Comparison of ENCODE assay signal across 8 cellular contexts in genomic region chr16:678858-679807, GRCh38. TPM values are rescaled to one million over a fixed set of nuclear protein-coding genes. Genes with fewer than 3 reads are reported as not detected.
DNase-seq lines count a peak whose midpoint lies in the region; ATAC-seq, FAIRE-seq and TF ChIP-seq lines count a peak whose summit lies in the region.

No MANE protein-coding gene starts in this region.

- H3K27me3 ChIP-seq in DOHH2 (ENCODE audit: control insufficient read depth, low read length) (peaks cover 3% of the 10 kb centered on the region; the same call in 1 of the 2 replicates), HUES6 (ENCODE audit: control insufficient read depth, insufficient read depth, low read length) (no peaks in the 10 kb centered on the region), K562 (ENCODE audit: control insufficient read depth in 2 of 2, insufficient read depth in 2 of 2, low read length in 2 of 2) (no peaks in the 10 kb centered on the region), iPS-18a (ENCODE audit: control insufficient read depth, insufficient read depth, low read length) (no peaks in the 10 kb centered on the region), gastrocnemius medialis (no peaks in the 10 kb centered on the region)

- H3K9me1 ChIP-seq in K562 (ENCODE audit: control insufficient read depth, insufficient read depth, low read length): peaks cover 11% of the 10 kb centered on the region

- no peak for TF ChIP-seq EP300 in K562 (IDR thresholded peaks at IDR 0.05; ENCODE audit: low read length)

- peak overlapping the region; percentile 49 for H3K9ac ChIP-seq in HUES6 (ENCODE audit: low read length)
- peak overlapping the region; percentile 84 to 93 for H3K9ac ChIP-seq in K562 (ENCODE audit: insufficient read depth in 1 of 2, low read depth in 2 of 2, low read length in 2 of 2)
- H3K9ac ChIP-seq in iPS-18a (ENCODE audit: low read length): no peak overlapping the region

- H3K4me1 ChIP-seq in DOHH2 (ENCODE audit: control insufficient read depth, low read length) (peaks cover 45% of the 10 kb centered on the region), HUES6 (ENCODE audit: control insufficient read depth, insufficient read depth, low read length) (peaks cover 49% of the 10 kb centered on the region), K562 (replicated peaks in 1 of 2; ENCODE audit: control insufficient read depth in 2 of 2, insufficient read depth in 2 of 2, low read length in 2 of 2) (peaks cover 45 to 98% of the 10 kb centered on the region in 2 experiments), iPS-18a (ENCODE audit: control insufficient read depth, low read depth, low read length) (peaks cover 9% of the 10 kb centered on the region), gastrocnemius medialis (peaks cover 24 to 40% of the 10 kb centered on the region in 2 donors)

- TF ChIP-seq POLR2A in K562 (conservative IDR thresholded peaks at IDR 0.05) (peak; percentile 83), gastrocnemius medialis (IDR thresholded peaks at IDR 0.05) (no peak)

- peaks cover 21% of the 10 kb centered on the region for H4K20me1 ChIP-seq in DOHH2 (ENCODE audit: control insufficient read depth, insufficient read depth, low read depth, low read length)
- H4K20me1 ChIP-seq in K562 (replicated peaks; ENCODE audit: control insufficient read depth, insufficient read depth, low read length): peaks cover 21% of the 10 kb centered on the region

- ATAC-seq in K562 (peak; percentile 58), gastrocnemius medialis (peak; percentile 14 to 21), HG02970 (IDR thresholded peaks at IDR 0.05; ENCODE audit: low FRiP score, unreplicated experiment) (no peak)

- H3K9me3 ChIP-seq in DOHH2 (ENCODE audit: control insufficient read depth, insufficient read depth, low read length) (no peaks in the 10 kb centered on the region), HUES6 (ENCODE audit: control insufficient read depth, insufficient read depth, low read depth, low read length) (no peaks in the 10 kb centered on the region), K562 (replicated peaks; ENCODE audit: control insufficient read depth, insufficient read depth, low read depth, low read length) (no peaks in the 10 kb centered on the region), iPS-18a (ENCODE audit: control insufficient read depth, low read depth, low read length) (no peaks in the 10 kb centered on the region), gastrocnemius medialis (no peaks in the 10 kb centered on the region)

- H3K9me2 ChIP-seq in DOHH2 (replicated peaks; ENCODE audit: control insufficient read depth, low read length): no peaks in the 10 kb centered on the region

- no peak for TF ChIP-seq CTCF in DOHH2 (IDR thresholded peaks at IDR 0.05; ENCODE audit: low read depth, low read length, poor library complexity, severe bottlenecking)
- 0 out of 6 replicates have a peak, but pooled peaks of 1 of the 3 experiments have one; percentile 1 for TF ChIP-seq CTCF in K562 (IDR thresholded peaks at IDR 0.05 in 2 of 3, conservative IDR thresholded peaks at IDR 0.05 in 1 of 3; ENCODE audit: insufficient read depth in 2 of 3, low read depth in 1 of 3, low read length in 3 of 3)
- no peak for TF ChIP-seq CTCF in gastrocnemius medialis (IDR thresholded peaks at IDR 0.05 in 4 of 5, conservative IDR thresholded peaks at IDR 0.05 in 1 of 5)

- FAIRE-seq in K562 (lab: Jason Lieb, UNC): peak; percentile 62

- peak; percentile 54 to 72 for DNase-seq in SHP77 (lab: John Stamatoyannopoulos, UW)
- peak; percentile 75 to 88 (median 82) for DNase-seq in K562 (ENCODE audit: extremely low read depth in 1 of 4, low spot score in 3 of 4)
- DNase-seq in gastrocnemius medialis: peak; percentile 34 to 66
- DNase-seq in A172 (ENCODE audit: low spot score): no peak

- POLR2A ChIA-PET in K562 (lab: Yijun Ruan, JAX): interaction anchor here (0.6 to 1.5 kb wide), 6 partner anchors 10 to 386 kb away, joined by 3 to 4 read pairs (median 3); no protein-coding TSS in a partner anchor

- intact Hi-C loops in K562 (cut with micrococcal nuclease) (loop anchor here (5.0 kb wide), 1 partner anchor 42 kb away; the partner anchor contains the start of gene METTL26), gastrocnemius medialis (cut with DNase I; ENCODE audit: low total_unique reads) (no loop called here)

- H3K4me2 ChIP-seq in DOHH2 (ENCODE audit: low read length) (peak overlapping the region; percentile 88), K562 (ENCODE audit: insufficient read depth, low read length) (peak overlapping the region; percentile 98)

- WGBS in K562 (ENCODE audit: insufficient coverage, low coverage, missing lambda C conversion rate): 10% methylated on average over 38 of the region's 51 CpGs

- H3K4me3 ChIP-seq in DOHH2 (ENCODE audit: low read length): peak overlapping the region; percentile 74
- H3K4me3 ChIP-seq in HUES6 (ENCODE audit: low read depth, low read length): peak overlapping the region; percentile 84
- H3K4me3 ChIP-seq in K562: peak overlapping the region; percentile 64
- H3K4me3 ChIP-seq in iPS-18a (ENCODE audit: low read length): peak overlapping the region; percentile 48
- H3K4me3 ChIP-seq in gastrocnemius medialis: peak overlapping the region; percentile 51 to 82 (median 70)

- H3K27ac ChIP-seq in DOHH2 (ENCODE audit: low read depth, low read length) (peak overlapping the region; percentile 44), HUES6 (ENCODE audit: low read depth, low read length) (no peak overlapping the region), K562 (ENCODE audit: extremely low read depth, low read depth, low read length) (peak overlapping the region; percentile 82), iPS-18a (ENCODE audit: low read length) (no peak overlapping the region), gastrocnemius medialis (peak overlapping the region; percentile 89 to 100 (median 98))

- peak overlapping the region; percentile 92 for H2AFZ ChIP-seq in K562 (ENCODE audit: low read depth, low read length)

- TF ChIP-seq RAD21 in K562 (CRISPR knock-in tag; conservative IDR thresholded peaks at IDR 0.05 in 1 of 2, IDR thresholded peaks at IDR 0.05 in 1 of 2): no peak

- no TSS peak for BruUV-seq in K562 (replicated peaks; lab: Mats Ljungman, UMichigan)

- in situ Hi-C loops in K562 (cut with MboI) (loop anchor here (10.0 kb wide), 1 partner anchor 284 kb away; the partner anchor contains the start of gene NME4), gastrocnemius medialis (cut with MboI; ENCODE audit: low sequenced_read_pairs in 4 of 4) (no loop called here)

- H3K36me3 ChIP-seq in DOHH2 (ENCODE audit: control insufficient read depth, low read length) (peaks cover 34% of the 10 kb centered on the region), HUES6 (ENCODE audit: control insufficient read depth, insufficient read depth, low read length) (peaks cover 24% of the 10 kb centered on the region), K562 (ENCODE audit: control insufficient read depth, insufficient read depth, low read length) (peaks cover 39% of the 10 kb centered on the region), iPS-18a (ENCODE audit: control insufficient read depth, low read depth, low read length) (peaks cover 15% of the 10 kb centered on the region), gastrocnemius medialis (peaks cover 0 to 21% of the 10 kb centered on the region in 2 donors)

- H3K79me2 ChIP-seq in DOHH2 (ENCODE audit: control insufficient read depth, low read length) (peaks cover 36% of the 10 kb centered on the region), K562 (ENCODE audit: control insufficient read depth, insufficient read depth, low read length) (peaks cover 45% of the 10 kb centered on the region)

- H3F3A ChIP-seq in DOHH2 (ENCODE audit: control insufficient read depth, insufficient read depth): no peaks in the 10 kb centered on the region; the same call in 1 of the 2 replicates

- CTCF ChIA-PET in K562 (lab: Yijun Ruan, JAX; ENCODE audit: low intra/inter-chr PET ratio): no interaction called here

RNA-seq across cellular contexts. Expression of gene STUB1, which starts 1.1 kb away (rescaled TPM):
- 38.7 and 156 TPM in 2 replicates for total RNA-seq in K562 (2011; cell fraction: chromatin; rRNA removed; ENCODE audit: low replicate concordance)
- 192 and 203 TPM in 2 replicates for total RNA-seq in K562 (2011; cell fraction: nucleolus; rRNA removed)
- total RNA-seq in K562 (2011; cell fraction: nucleoplasm; rRNA removed): 62.0 and 88.9 TPM in 2 replicates
- total RNA-seq in K562 (2014; rRNA removed) (251 and 276 TPM in 2 replicates), K562 (2014; rRNA removed; fragmentation: Illumina TruSeq; extraction: Trizol) (65.4 and 88.2 TPM in 2 replicates), K562 (2015; rRNA removed; fragmentation: Illumina TruSeq; extraction: Trizol) (147 and 168 TPM in 2 replicates), K562 (2021) (191 and 213 TPM in 2 replicates), gastrocnemius medialis (100 to 1,000 TPM; 144 to 229 (median 204) TPM)
- polyA plus RNA-seq in K562 (2011; rRNA removed) (114 TPM in 2 replicates), K562 (2014; fragmentation: Illumina TruSeq; extraction: Trizol) (152 and 188 TPM in 2 replicates), K562 (2014; fragmentation: Nextera tagmentation; extraction: Ambion mirVana) (10 to 100 TPM; 10.6 to 27.7 TPM), K562 (2014; rRNA removed) (193 and 200 TPM in 2 replicates)
- 94.5 and 181 TPM in 2 replicates for polyA plus RNA-seq in K562 (2011; cell fraction: cytosol; rRNA removed)
- 195 and 305 TPM in 2 replicates for polyA plus RNA-seq in K562 (2011; cell fraction: nucleus; rRNA removed)
- polyA plus RNA-seq in K562 (2012): 87.2 and 101 TPM in 2 replicates
- polyA minus RNA-seq in K562 (2011; rRNA and poly(A)+ RNA removed): 22.1 and 33.0 TPM in 2 replicates
- polyA minus RNA-seq in K562 (2011; cell fraction: cytosol; rRNA and poly(A)+ RNA removed): 41.4 and 45.7 TPM in 2 replicates
- 57.6 and 61.8 TPM in 2 replicates for polyA minus RNA-seq in K562 (2011; cell fraction: nucleus; rRNA and poly(A)+ RNA removed)
- total RNA-seq in A172 (2014; rRNA removed; shearing (Covaris generic)): 227 and 249 TPM in 2 replicates

RNA-seq across cellular contexts. Expression of gene RHBDL1, which starts 3.7 kb away (rescaled TPM):
- total RNA-seq in K562 (2011; cell fraction: chromatin; rRNA removed; ENCODE audit: low replicate concordance): 4.0 and 18.2 TPM in 2 replicates
- 16.8 and 19.9 TPM in 2 replicates for total RNA-seq in K562 (2011; cell fraction: nucleolus; rRNA removed)
- total RNA-seq in K562 (2011; cell fraction: nucleoplasm; rRNA removed): 6.3 and 7.2 TPM in 2 replicates
- total RNA-seq in K562 (2014; rRNA removed) (2.7 and 3.9 TPM in 2 replicates), K562 (2014; rRNA removed; fragmentation: Illumina TruSeq; extraction: Trizol) (0.11 TPM in 1 of 2 replicates, not detected in the other), K562 (2015; rRNA removed; fragmentation: Illumina TruSeq; extraction: Trizol) (0.79 and 0.94 TPM in 2 replicates), K562 (2021) (3.6 and 4.0 TPM in 2 replicates), gastrocnemius medialis (under 1 TPM in 1 of 4 donors, not detected in 3; 0.31 TPM)
- polyA plus RNA-seq in K562 (2011; rRNA removed) (1.7 and 3.5 TPM in 2 replicates), K562 (2014; fragmentation: Illumina TruSeq; extraction: Trizol) (0.55 and 1.1 TPM in 2 replicates), K562 (2014; fragmentation: Nextera tagmentation; extraction: Ambion mirVana) (under 1 TPM in 1 of 2 experiments, not detected in 1; 0.03 TPM), K562 (2014; rRNA removed) (3.4 and 5.6 TPM in 2 replicates)
- 2.9 and 8.6 TPM in 2 replicates for polyA plus RNA-seq in K562 (2011; cell fraction: cytosol; rRNA removed)
- polyA plus RNA-seq in K562 (2011; cell fraction: nucleus; rRNA removed): 36.3 and 53.0 TPM in 2 replicates
- polyA plus RNA-seq in K562 (2012): 2.4 and 6.7 TPM in 2 replicates
- 0.15 and 0.39 TPM in 2 replicates for polyA minus RNA-seq in K562 (2011; rRNA and poly(A)+ RNA removed)
- 1.2 TPM in 1 of 2 replicates, not detected in the other for polyA minus RNA-seq in K562 (2011; cell fraction: cytosol; rRNA and poly(A)+ RNA removed)
- 3.2 and 5.4 TPM in 2 replicates for polyA minus RNA-seq in K562 (2011; cell fraction: nucleus; rRNA and poly(A)+ RNA removed)
- 2.2 and 2.8 TPM in 2 replicates for total RNA-seq in A172 (2014; rRNA removed; shearing (Covaris generic))

RNA-seq across cellular contexts. Expression of gene JMJD8, which starts 5.0 kb away (rescaled TPM):
- total RNA-seq in K562 (2011; cell fraction: chromatin; rRNA removed; ENCODE audit: low replicate concordance): 18.2 and 82.3 TPM in 2 replicates
- 114 and 120 TPM in 2 replicates for total RNA-seq in K562 (2011; cell fraction: nucleolus; rRNA removed)
- 55.7 and 56.0 TPM in 2 replicates for total RNA-seq in K562 (2011; cell fraction: nucleoplasm; rRNA removed)
- 48.3 and 63.8 TPM in 2 replicates for total RNA-seq in K562 (2014; rRNA removed)
- total RNA-seq in K562 (2014; rRNA removed; fragmentation: Illumina TruSeq; extraction: Trizol): 9.6 and 15.8 TPM in 2 replicates
- total RNA-seq in K562 (2015; rRNA removed; fragmentation: Illumina TruSeq; extraction: Trizol): 28.3 and 29.3 TPM in 2 replicates
- 50.6 and 56.6 TPM in 2 replicates for total RNA-seq in K562 (2021)
- 22.2 and 33.4 TPM in 2 replicates for polyA plus RNA-seq in K562 (2011; rRNA removed)
- 35.0 and 78.3 TPM in 2 replicates for polyA plus RNA-seq in K562 (2011; cell fraction: cytosol; rRNA removed)
- 96.4 and 165 TPM in 2 replicates for polyA plus RNA-seq in K562 (2011; cell fraction: nucleus; rRNA removed)
- polyA plus RNA-seq in K562 (2012): 52.6 and 67.7 TPM in 2 replicates
- 43.3 and 47.9 TPM in 2 replicates for polyA plus RNA-seq in K562 (2014; fragmentation: Illumina TruSeq; extraction: Trizol)
- polyA plus RNA-seq in K562 (2014; fragmentation: Nextera tagmentation; extraction: Ambion mirVana): 1 to 10 TPM; 1.2 to 2.3 TPM
- 46.6 and 48.7 TPM in 2 replicates for polyA plus RNA-seq in K562 (2014; rRNA removed)
- 5.2 and 7.4 TPM in 2 replicates for polyA minus RNA-seq in K562 (2011; rRNA and poly(A)+ RNA removed)
- 16.1 and 16.5 TPM in 2 replicates for polyA minus RNA-seq in K562 (2011; cell fraction: cytosol; rRNA and poly(A)+ RNA removed)
- 65.4 and 66.1 TPM in 2 replicates for polyA minus RNA-seq in K562 (2011; cell fraction: nucleus; rRNA and poly(A)+ RNA removed)
- total RNA-seq in gastrocnemius medialis: 10 to 100 TPM; 22.8 to 81.8 (median 41.0) TPM
- 1.6 and 3.4 TPM in 2 replicates for total RNA-seq in A172 (2014; rRNA removed; shearing (Covaris generic))

RNA-seq across cellular contexts. Expression of gene WDR24, which starts 11.1 kb away (rescaled TPM):
- total RNA-seq in K562 (2011; cell fraction: chromatin; rRNA removed; ENCODE audit: low replicate concordance): 7.7 and 42.2 TPM in 2 replicates
- 40.7 and 45.1 TPM in 2 replicates for total RNA-seq in K562 (2011; cell fraction: nucleolus; rRNA removed)
- 14.7 and 16.8 TPM in 2 replicates for total RNA-seq in K562 (2011; cell fraction: nucleoplasm; rRNA removed)
- 4.8 and 5.3 TPM in 2 replicates for total RNA-seq in K562 (2014; rRNA removed)
- 0.70 and 1.2 TPM in 2 replicates for total RNA-seq in K562 (2014; rRNA removed; fragmentation: Illumina TruSeq; extraction: Trizol)
- total RNA-seq in K562 (2015; rRNA removed; fragmentation: Illumina TruSeq; extraction: Trizol): 3.4 and 5.1 TPM in 2 replicates
- 23.3 and 25.4 TPM in 2 replicates for total RNA-seq in K562 (2021)
- polyA plus RNA-seq in K562 (2011; rRNA removed): 3.3 and 6.7 TPM in 2 replicates
- 5.5 and 12.0 TPM in 2 replicates for polyA plus RNA-seq in K562 (2011; cell fraction: cytosol; rRNA removed)
- polyA plus RNA-seq in K562 (2011; cell fraction: nucleus; rRNA removed): 36.7 and 65.7 TPM in 2 replicates
- 14.6 and 20.0 TPM in 2 replicates for polyA plus RNA-seq in K562 (2012)
- polyA plus RNA-seq in K562 (2014; fragmentation: Illumina TruSeq; extraction: Trizol): 5.5 and 10.2 TPM in 2 replicates
- polyA plus RNA-seq in K562 (2014; fragmentation: Nextera tagmentation; extraction: Ambion mirVana): under 1 TPM; 0.08 to 0.11 TPM
- 12.2 and 12.5 TPM in 2 replicates for polyA plus RNA-seq in K562 (2014; rRNA removed)
- polyA minus RNA-seq in K562 (2011; rRNA and poly(A)+ RNA removed): 2.7 and 3.3 TPM in 2 replicates
- polyA minus RNA-seq in K562 (2011; cell fraction: cytosol; rRNA and poly(A)+ RNA removed): 7.6 and 11.2 TPM in 2 replicates
- polyA minus RNA-seq in K562 (2011; cell fraction: nucleus; rRNA and poly(A)+ RNA removed): 14.4 and 18.2 TPM in 2 replicates
- 10 to 100 TPM; 11.0 to 19.5 (median 16.8) TPM for total RNA-seq in gastrocnemius medialis
- 2.9 and 3.1 TPM in 2 replicates for total RNA-seq in A172 (2014; rRNA removed; shearing (Covaris generic))

RNA-seq across cellular contexts. Expression of gene RHOT2, which starts 11.2 kb away (rescaled TPM):
- 214 and 929 TPM in 2 replicates for total RNA-seq in K562 (2011; cell fraction: chromatin; rRNA removed; ENCODE audit: low replicate concordance)
- total RNA-seq in K562 (2011; cell fraction: nucleolus; rRNA removed): 1,026 and 1,077 TPM in 2 replicates
- 329 and 385 TPM in 2 replicates for total RNA-seq in K562 (2011; cell fraction: nucleoplasm; rRNA removed)
- total RNA-seq in K562 (2014; rRNA removed) (116 and 158 TPM in 2 replicates), K562 (2014; rRNA removed; fragmentation: Illumina TruSeq; extraction: Trizol) (18.6 and 26.7 TPM in 2 replicates), K562 (2015; rRNA removed; fragmentation: Illumina TruSeq; extraction: Trizol) (83.6 and 87.9 TPM in 2 replicates), K562 (2021) (267 TPM in 2 replicates), gastrocnemius medialis (10 to 100 TPM; 20.9 to 41.6 (median 27.3) TPM)
- polyA plus RNA-seq in K562 (2011; rRNA removed) (118 and 173 TPM in 2 replicates), K562 (2014; fragmentation: Illumina TruSeq; extraction: Trizol) (112 and 139 TPM in 2 replicates), K562 (2014; fragmentation: Nextera tagmentation; extraction: Ambion mirVana) (1 to 10 TPM; 5.0 to 6.8 TPM), K562 (2014; rRNA removed) (373 and 378 TPM in 2 replicates)
- 121 and 296 TPM in 2 replicates for polyA plus RNA-seq in K562 (2011; cell fraction: cytosol; rRNA removed)
- 1,454 and 2,407 TPM in 2 replicates for polyA plus RNA-seq in K562 (2011; cell fraction: nucleus; rRNA removed)
- 192 and 214 TPM in 2 replicates for polyA plus RNA-seq in K562 (2012)
- polyA minus RNA-seq in K562 (2011; rRNA and poly(A)+ RNA removed): 14.4 and 20.6 TPM in 2 replicates
- 48.0 and 67.2 TPM in 2 replicates for polyA minus RNA-seq in K562 (2011; cell fraction: cytosol; rRNA and poly(A)+ RNA removed)
- 214 and 219 TPM in 2 replicates for polyA minus RNA-seq in K562 (2011; cell fraction: nucleus; rRNA and poly(A)+ RNA removed)
- 38.5 and 41.2 TPM in 2 replicates for total RNA-seq in A172 (2014; rRNA removed; shearing (Covaris generic))

Comparison
In these comparisons a context has a peak if more than half of its experiments do, and no peak if none do; other contexts are left out.
1. H3K27ac ChIP-seq: peak in DOHH2 (single experiment), K562 (single experiment) and gastrocnemius medialis (4 of 4); none in HUES6 (single experiment) and iPS-18a (single experiment).
2. Peak in every context shown above with its lines, with median percentiles within 50 percentile points of each other: H3K4me3 ChIP-seq.